In genomic region chr20:32792316-32792715, GRCh38 we compare ENCODE assay signal across 9 cellular contexts. TPM values are rescaled to one million over a fixed set of nuclear protein-coding genes. Genes with fewer than 3 reads are reported as not detected.
A peak's percentile ranks its signal among the peaks of the same experiment; 100 is the strongest.
DNase-seq lines count a peak whose midpoint lies in the region; ATAC-seq, FAIRE-seq and TF ChIP-seq lines count a peak whose summit lies in the region.
"Had no signal": no experiment of that assay in that cellular context is flagged by ENCODE, and none has a peak within 500 bp of the region (broad histone marks: within the 10 kb centered on the region; RNA-seq: fewer than 3 reads in every experiment).

No MANE protein-coding gene starts in this region.

- no peaks in the 10 kb centered on the region for H3K27me3 ChIP-seq in SK-N-SH (ENCODE audit: insufficient read depth)

- no peak overlapping the region for H3K27ac ChIP-seq in SK-N-SH (ENCODE audit: low read depth in 2 of 2, low read length in 1 of 2)

- H3K79me2 ChIP-seq in SK-N-SH (ENCODE audit: insufficient read depth) = no peaks in the 10 kb centered on the region

- 86% methylated on average over 3 of the region's 3 CpGs for whole genome bisulfite sequencing in SK-N-SH (ENCODE audit: low lambda C conversion rate)

- no peaks in the 10 kb centered on the region for H4K20me1 ChIP-seq in SK-N-SH (ENCODE audit: insufficient read depth)

- peak; percentile 59 for DNase-seq in GM12892 (ENCODE audit: insufficient read length)
- DNase-seq in T-helper 22 cell (ENCODE audit: low read depth) = peak; percentile 13
- peak; percentile 39 for DNase-seq in iPS-NIHi11 (ENCODE audit: low spot score)
- no peak for DNase-seq in SK-N-SH
- DNase-seq in NCI-H446 (lab: John Stamatoyannopoulos, UW) = no peak
- no peak for DNase-seq in NK-92 (lab: John Stamatoyannopoulos, UW; ENCODE audit: unreplicated experiment)

- no peak overlapping the region for H3K9ac ChIP-seq in SK-N-SH

- no peaks in the 10 kb centered on the region for H3F3A ChIP-seq in SK-N-SH (replicated peaks; ENCODE audit: insufficient read depth)

- TF ChIP-seq CTCF in SK-N-SH (IDR thresholded peaks at IDR 0.05) = no peak

- POLR2A ChIA-PET in SK-N-SH (lab: Yijun Ruan, JAX) = no interaction called here

- TF ChIP-seq POLR2A in GM12892 (IDR thresholded peaks at IDR 0.05; ENCODE audit: low read depth, low read length) = no peak

- H3K9me3 ChIP-seq in SK-N-SH = no peaks in the 10 kb centered on the region

- H3K36me3 ChIP-seq in SK-N-SH (replicated peaks in 1 of 2; ENCODE audit: control insufficient read depth in 1 of 2, insufficient read depth in 2 of 2, low read length in 1 of 2) = peaks cover 0 to 4% of the 10 kb centered on the region in 2 experiments

- peak; percentile 64 for ATAC-seq in HG02623 (IDR thresholded peaks at IDR 0.05; ENCODE audit: unreplicated experiment)
- no peak for ATAC-seq in GM21717 (IDR thresholded peaks at IDR 0.05; ENCODE audit: unreplicated experiment)

- no peak overlapping the region for H3K4me2 ChIP-seq in SK-N-SH

- no peak overlapping the region for H2AFZ ChIP-seq in SK-N-SH (ENCODE audit: low read depth)

- H3K9me2 ChIP-seq in SK-N-SH = no peaks in the 10 kb centered on the region

- TF ChIP-seq EP300 in SK-N-SH (IDR thresholded peaks at IDR 0.05; ENCODE audit: borderline replicate concordance in 1 of 2, low read depth in 1 of 2, low read length in 1 of 2) = no peak

- FAIRE-seq in GM12892 (lab: Jason Lieb, UNC) = no peak

- no peaks in the 10 kb centered on the region for H3K4me1 ChIP-seq in SK-N-SH (ENCODE audit: control insufficient read depth in 1 of 2, insufficient read depth in 2 of 2, low read depth in 1 of 2, low read length in 1 of 2)

- no peak for TF ChIP-seq RAD21 in SK-N-SH (IDR thresholded peaks at IDR 0.05; ENCODE audit: low read length)

- H3K4me3 ChIP-seq in SK-N-SH (ENCODE audit: low read depth in 2 of 2, low read length in 1 of 2) = no peak overlapping the region

- CTCF ChIA-PET in SK-N-SH (lab: Yijun Ruan, JAX) = interaction anchor here (0.6 to 6.2 kb wide), 4 partner anchors 9 to 14 kb away, joined by 4 to 83 read pairs (median 6); no protein-coding TSS in a partner anchor

TF ChIP-seq in SK-N-SH, 30 proteins besides CTCF, POLR2A, EP300 and RAD21:
- TF ChIP-seq TCF12 (IDR thresholded peaks at IDR 0.05) (no peak), MAX (IDR thresholded peaks at IDR 0.05; ENCODE audit: low read depth) (no peak), MEF2A (IDR thresholded peaks at IDR 0.05; ENCODE audit: borderline replicate concordance, low read depth) (no peak), NFIC (IDR thresholded peaks at IDR 0.05; ENCODE audit: borderline replicate concordance) (no peak), USF1 (IDR thresholded peaks at IDR 0.05; ENCODE audit: borderline replicate concordance, low read depth) (no peak), RXRA (IDR thresholded peaks at IDR 0.05; ENCODE audit: borderline replicate concordance, low read depth) (no peak), GATA2 (CRISPR knock-in tag; IDR thresholded peaks at IDR 0.05) (no peak), RCOR1 (IDR thresholded peaks at IDR 0.05; ENCODE audit: low read length) (no peak), REST (IDR thresholded peaks at IDR 0.05; ENCODE audit: low read depth, low read length) (no peak)

RNA-seq across cellular contexts. Expression of gene MAPRE1, which starts 27.4 kb away (rescaled TPM):
- 91.9 TPM for polyA plus RNA-seq in GM12892 (2012; ENCODE audit: missing spikeins)
- 47.2 and 54.2 TPM in 2 replicates for polyA plus RNA-seq in SK-N-SH (2012; rRNA removed)
- 70.5 and 78.7 TPM in 2 replicates for polyA plus RNA-seq in SK-N-SH (2012; cell fraction: cytosol; rRNA removed)
- 15.0 and 25.1 TPM in 2 replicates for polyA plus RNA-seq in SK-N-SH (2012; cell fraction: nucleus; rRNA removed)

RNA-seq across cellular contexts. Expression of gene DNMT3B, which starts 30.1 kb away (rescaled TPM):
- polyA plus RNA-seq in GM12892 (2012; ENCODE audit: missing spikeins) = 0.47 TPM
- polyA plus RNA-seq in SK-N-SH (2012; rRNA removed) = 2.2 and 2.4 TPM in 2 replicates
- 1.2 and 1.8 TPM in 2 replicates for polyA plus RNA-seq in SK-N-SH (2012; cell fraction: cytosol; rRNA removed)
- polyA plus RNA-seq in SK-N-SH (2012; cell fraction: nucleus; rRNA removed) = 7.0 and 8.3 TPM in 2 replicates
- polyA plus RNA-seq: IgD-negative memory B cell had no signal

RNA-seq across cellular contexts. Expression of gene COMMD7, which starts 49.0 kb away (rescaled TPM):
- 25.1 TPM for polyA plus RNA-seq in GM12892 (2012; ENCODE audit: missing spikeins)
- polyA plus RNA-seq in SK-N-SH (2012; rRNA removed) = 38.0 and 46.0 TPM in 2 replicates
- polyA plus RNA-seq in SK-N-SH (2012; cell fraction: cytosol; rRNA removed) = 39.3 and 44.2 TPM in 2 replicates
- 26.1 and 28.1 TPM in 2 replicates for polyA plus RNA-seq in SK-N-SH (2012; cell fraction: nucleus; rRNA removed)

Comparison
In these comparisons a context has a peak if more than half of its experiments do, and no peak if none do; other contexts are left out.
1. DNase-seq: peak in GM12892 (single experiment), T-helper 22 cell (single experiment) and iPS-NIHi11 (single experiment); none in SK-N-SH (single experiment), NCI-H446 (0 of 2) and NK-92 (single experiment).